In the genomic region with DNA sequence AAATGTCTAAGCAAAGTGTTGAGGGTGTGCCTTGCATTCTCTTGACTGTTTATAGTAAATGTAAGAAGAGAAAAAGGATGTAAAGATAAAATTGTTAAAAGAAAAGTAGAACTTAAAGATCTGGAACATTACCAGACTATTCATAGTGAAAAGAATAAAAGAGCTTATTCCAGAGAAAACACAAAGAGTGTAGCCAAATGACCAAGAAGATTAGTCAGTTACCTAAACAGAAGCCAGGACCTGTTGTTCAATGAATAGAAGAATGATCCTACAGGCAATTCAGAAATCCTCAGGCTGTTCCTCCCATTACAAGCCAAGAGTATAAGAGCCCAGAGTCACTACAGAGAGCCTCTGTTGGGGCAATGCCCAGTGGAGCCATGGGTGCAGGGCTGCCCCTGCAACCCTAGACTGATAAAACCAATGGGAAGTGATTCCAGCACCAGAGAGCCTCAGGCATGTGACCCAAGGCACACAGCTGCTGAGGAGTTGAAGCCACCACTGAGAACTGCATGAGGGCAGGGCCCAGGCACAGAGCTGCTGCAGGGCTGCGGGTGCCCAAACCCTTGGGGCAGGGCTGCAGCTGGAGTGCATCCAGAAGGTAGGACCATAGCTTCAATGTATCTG, we compare ENCODE assay signal across 25 cellular contexts.
DNase-seq lines count a peak whose midpoint lies in the region; ATAC-seq and TF ChIP-seq lines count a peak whose summit lies in the region.
"Had no signal": no experiment of that assay in that cellular context is flagged by ENCODE, and none has a peak within 500 bp of the region (broad histone marks: within the 10 kb centered on the region; RNA-seq: fewer than 3 reads in every experiment).

No MANE protein-coding gene starts in this region.

- no peak for TF ChIP-seq POLR2A in gastrocnemius medialis (IDR thresholded peaks at IDR 0.05)

- H3K9me2 ChIP-seq in SK-N-SH = no peaks in the 10 kb centered on the region

- H3K36me3 ChIP-seq in SK-N-SH (replicated peaks in 1 of 2; ENCODE audit: control insufficient read depth in 1 of 2, insufficient read depth in 2 of 2, low read length in 1 of 2) (no peaks in the 10 kb centered on the region), SJSA1 (peaks cover 7% of the 10 kb centered on the region; the same call in 1 of the 2 replicates), gastrocnemius medialis (no peaks in the 10 kb centered on the region)
- H3K36me3 ChIP-seq: breast epithelium, upper lobe of left lung had no signal

- peaks cover 49% of the 10 kb centered on the region for H3F3A ChIP-seq in SK-N-SH (replicated peaks; ENCODE audit: insufficient read depth)

- no peak overlapping the region for H3K4me3 ChIP-seq in SK-N-SH (ENCODE audit: low read depth in 2 of 2, low read length in 1 of 2)
- no peak overlapping the region for H3K4me3 ChIP-seq in SJSA1
- H3K4me3 ChIP-seq in fibroblast of pulmonary artery (replicated peaks; ENCODE audit: low read depth, low read length) = no peak overlapping the region
- H3K4me3 ChIP-seq in gastrocnemius medialis = no peak overlapping the region
- H3K4me3 ChIP-seq: breast epithelium, SK-N-MC, upper lobe of left lung had no signal

- H3K27ac ChIP-seq in SK-N-SH (ENCODE audit: low read depth in 2 of 2, low read length in 1 of 2) (peak overlapping the region; percentile 83), SJSA1 (peak overlapping the region; percentile 78), gastrocnemius medialis (peak overlapping the region; percentile 71 to 82 (median 76))
- H3K27ac ChIP-seq: 22Rv1, breast epithelium, RWPE1, SK-N-MC, upper lobe of left lung had no signal

- ATAC-seq in SK-N-SH treated with all-trans-retinoic acid at 6 μM for 48 hours (no peak), gastrocnemius medialis (peak; percentile 12 to 25)
- ATAC-seq: HCT116; natural killer cell treated with Interleukin-12 subunit alpha and Interleukin-12 subunit beta and Interleukin-15 and Interleukin-18, amount 100 ng/mL, for 72 hours; stimulated activated effector memory CD8-positive, alpha-beta T cell treated with anti-CD3 and anti-CD28 coated beads, Interleukin-12 subunit alpha, Interleukin-12 subunit beta, amount 100 ng/mL, for 72 hours had no signal

- H3K9ac ChIP-seq in SK-N-SH = no peak overlapping the region

- H3K9me3 ChIP-seq in SK-N-SH = no peaks in the 10 kb centered on the region
- peaks cover 3% of the 10 kb centered on the region; the same call in 1 of the 2 replicates for H3K9me3 ChIP-seq in SJSA1 (replicated peaks)
- H3K9me3 ChIP-seq in gastrocnemius medialis = no peaks in the 10 kb centered on the region
- H3K9me3 ChIP-seq: breast epithelium, upper lobe of left lung had no signal

- no peaks in the 10 kb centered on the region for H4K20me1 ChIP-seq in SK-N-SH (ENCODE audit: insufficient read depth)

- H2AFZ ChIP-seq in SK-N-SH (ENCODE audit: low read depth) = no peak overlapping the region

- H3K4me2 ChIP-seq in SK-N-SH = no peak overlapping the region

- H3K27me3 ChIP-seq in SK-N-SH (ENCODE audit: insufficient read depth) (no peaks in the 10 kb centered on the region), SJSA1 (replicated peaks) (no peaks in the 10 kb centered on the region), gastrocnemius medialis (no peaks in the 10 kb centered on the region)
- H3K27me3 ChIP-seq: breast epithelium, upper lobe of left lung had no signal

- no peak for TF ChIP-seq EP300 in SK-N-SH (IDR thresholded peaks at IDR 0.05; ENCODE audit: borderline replicate concordance in 1 of 2, low read depth in 1 of 2, low read length in 1 of 2)

- no peak for DNase-seq in SK-N-SH
- DNase-seq in SJSA1 (ENCODE audit: low read depth in 1 of 2, low spot score in 2 of 2) = peak in 1 of 2 experiments; percentile 94
- peak; percentile 14 for DNase-seq in fibroblast of pulmonary artery (ENCODE audit: low read depth)
- peak; percentile 54 to 67 for DNase-seq in gastrocnemius medialis
- no peak for DNase-seq in activated naive CD4-positive, alpha-beta T cell (lab: John Stamatoyannopoulos, UW)
- no peak for DNase-seq in activated effector memory CD4-positive, alpha-beta T cell treated with anti-CD3 and anti-CD28 coated beads, Interleukin-2, amount 50 U/mL, for 16 hours
- no peak for DNase-seq in HCEC 1CT
- DNase-seq: activated CD4-positive, CD25-positive, alpha-beta regulatory T cell; activated naive CD4-positive, alpha-beta T cell treated with anti-CD3 and anti-CD28 coated beads, Interleukin-2, amount 10 ng/mL, durations not matched to agents 7 days and 5 days; C1 segment of cervical spinal cord; Kasumi-1; NCI-H1048; NCI-H1694 treated with DMSO at 0.1 percent for 48 hours; NCI-H2171; occipital lobe; substantia nigra had no signal

- no CpG with 5 or more reads among the region's 1 CpG for WGBS in SK-N-SH (ENCODE audit: low lambda C conversion rate)

- in situ Hi-C loops in gastrocnemius medialis (cut with MboI; ENCODE audit: low sequenced_read_pairs in 4 of 4) = loop anchor here in 1 of 4 donors (10.0 kb wide), 1 partner anchor 82 kb away; no protein-coding TSS in a partner anchor

- CTCF ChIA-PET in SK-N-SH (lab: Yijun Ruan, JAX) = no interaction called here

- intact Hi-C loops in gastrocnemius medialis (cut with DNase I; ENCODE audit: low total_unique reads) = loop anchor here (1.0 to 5.0 kb wide), 2 partner anchors 20 to 145 kb away; no protein-coding TSS in a partner anchor

- TF ChIP-seq CTCF in SK-N-SH (IDR thresholded peaks at IDR 0.05) (no peak), fibroblast of pulmonary artery (IDR thresholded peaks at IDR 0.05; ENCODE audit: low read length, missing control alignments) (no peak), gastrocnemius medialis (IDR thresholded peaks at IDR 0.05 in 4 of 5, conservative IDR thresholded peaks at IDR 0.05 in 1 of 5) (no peak)

- peaks cover 0 to 35% of the 10 kb centered on the region in 2 experiments for H3K4me1 ChIP-seq in SK-N-SH (ENCODE audit: control insufficient read depth in 1 of 2, insufficient read depth in 2 of 2, low read depth in 1 of 2, low read length in 1 of 2)
- H3K4me1 ChIP-seq in SJSA1 (replicated peaks) = peaks cover 53% of the 10 kb centered on the region
- H3K4me1 ChIP-seq in gastrocnemius medialis = peaks cover 16 to 27% of the 10 kb centered on the region in 2 donors
- H3K4me1 ChIP-seq: breast epithelium had no signal

- TF ChIP-seq RAD21 in SK-N-SH (IDR thresholded peaks at IDR 0.05; ENCODE audit: low read length) = no peak

- H3K79me2 ChIP-seq in SK-N-SH (ENCODE audit: insufficient read depth) = no peaks in the 10 kb centered on the region

- POLR2A ChIA-PET in SK-N-SH (lab: Yijun Ruan, JAX) = no interaction called here

TF ChIP-seq in SK-N-SH, 30 proteins besides CTCF, POLR2A, EP300 and RAD21:
- TF ChIP-seq FOXM1 (IDR thresholded peaks at IDR 0.05; ENCODE audit: low read depth) (no peak), TCF12 (IDR thresholded peaks at IDR 0.05) (peak; percentile 37; the same call in 1 of the 2 replicates), TEAD4 (IDR thresholded peaks at IDR 0.05; ENCODE audit: borderline replicate concordance, insufficient read depth) (no peak)

TF ChIP-seq in SK-N-SH treated with all-trans-retinoic acid at 6 μM for 48 hours, 23 proteins besides CTCF, POLR2A, EP300 and RAD21 (continues in another document):
- TF ChIP-seq, protein P1, sequence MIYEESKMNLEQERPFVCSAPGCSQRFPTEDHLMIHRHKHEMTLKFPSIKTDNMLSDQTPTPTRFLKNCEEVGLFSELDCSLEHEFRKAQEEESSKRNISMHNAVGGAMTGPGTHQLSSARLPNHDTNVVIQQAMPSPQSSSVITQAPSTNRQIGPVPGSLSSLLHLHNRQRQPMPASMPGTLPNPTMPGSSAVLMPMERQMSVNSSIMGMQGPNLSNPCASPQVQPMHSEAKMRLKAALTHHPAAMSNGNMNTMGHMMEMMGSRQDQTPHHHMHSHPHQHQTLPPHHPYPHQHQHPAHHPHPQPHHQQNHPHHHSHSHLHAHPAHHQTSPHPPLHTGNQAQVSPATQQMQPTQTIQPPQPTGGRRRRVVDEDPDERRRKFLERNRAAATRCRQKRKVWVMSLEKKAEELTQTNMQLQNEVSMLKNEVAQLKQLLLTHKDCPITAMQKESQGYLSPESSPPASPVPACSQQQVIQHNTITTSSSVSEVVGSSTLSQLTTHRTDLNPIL (CRISPR knock-in tag; IDR thresholded peaks at IDR 0.05; ENCODE audit: low read depth) = no peak
- TF ChIP-seq ZNF8 (CRISPR knock-in tag; IDR thresholded peaks at IDR 0.05) = no peak
- TF ChIP-seq TOX (CRISPR knock-in tag; IDR thresholded peaks at IDR 0.05; ENCODE audit: borderline replicate concordance) = no peak
- no peak for TF ChIP-seq SNAI2 (CRISPR knock-in tag; IDR thresholded peaks at IDR 0.05)
- TF ChIP-seq GLIS3 (CRISPR knock-in tag; IDR thresholded peaks at IDR 0.05) = no peak
- TF ChIP-seq ESRRG (CRISPR knock-in tag; IDR thresholded peaks at IDR 0.05) = no peak
- TF ChIP-seq, protein P2, sequence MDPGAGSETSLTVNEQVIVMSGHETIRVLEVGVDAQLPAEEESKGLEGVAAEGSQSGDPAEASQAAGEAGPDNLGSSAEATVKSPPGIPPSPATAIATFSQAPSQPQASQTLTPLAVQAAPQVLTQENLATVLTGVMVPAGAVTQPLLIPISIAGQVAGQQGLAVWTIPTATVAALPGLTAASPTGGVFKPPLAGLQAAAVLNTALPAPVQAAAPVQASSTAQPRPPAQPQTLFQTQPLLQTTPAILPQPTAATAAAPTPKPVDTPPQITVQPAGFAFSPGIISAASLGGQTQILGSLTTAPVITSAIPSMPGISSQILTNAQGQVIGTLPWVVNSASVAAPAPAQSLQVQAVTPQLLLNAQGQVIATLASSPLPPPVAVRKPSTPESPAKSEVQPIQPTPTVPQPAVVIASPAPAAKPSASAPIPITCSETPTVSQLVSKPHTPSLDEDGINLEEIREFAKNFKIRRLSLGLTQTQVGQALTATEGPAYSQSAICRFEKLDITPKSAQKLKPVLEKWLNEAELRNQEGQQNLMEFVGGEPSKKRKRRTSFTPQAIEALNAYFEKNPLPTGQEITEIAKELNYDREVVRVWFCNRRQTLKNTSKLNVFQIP (CRISPR knock-in tag; IDR thresholded peaks at IDR 0.05; ENCODE audit: borderline replicate concordance, low read depth) = no peak
- no peak for TF ChIP-seq ZFP30 (CRISPR knock-in tag; IDR thresholded peaks at IDR 0.05)
- TF ChIP-seq ZC3H10 (CRISPR knock-in tag; IDR thresholded peaks at IDR 0.05) = no peak
- TF ChIP-seq ISL1 (CRISPR knock-in tag; IDR thresholded peaks at IDR 0.05) = no peak
- TF ChIP-seq PPARA (CRISPR knock-in tag; IDR thresholded peaks at IDR 0.05; ENCODE audit: borderline replicate concordance) = no peak
- no peak for TF ChIP-seq ZFP3 (CRISPR knock-in tag; IDR thresholded peaks at IDR 0.05)

Comparison
In these comparisons a context has a peak if more than half of its experiments do, and no peak if none do; other contexts are left out.
1. DNase-seq: peak in fibroblast of pulmonary artery (single experiment) and gastrocnemius medialis (2 of 2); none in SK-N-SH (single experiment), activated naive CD4-positive, alpha-beta T cell (0 of 4), activated effector memory CD4-positive, alpha-beta T cell treated with anti-CD3 and anti-CD28 coated beads, Interleukin-2, amount 50 U/mL, for 16 hours (single experiment) and HCEC 1CT (single experiment).
2. Peak in every context shown above with its lines, with median percentiles within 50 percentile points of each other: H3K27ac ChIP-seq.